15 cellular contexts compared by ENCODE assay signal in genomic region chr7:129381710-129382484, GRCh38. TPM values are rescaled to one million over a fixed set of nuclear protein-coding genes. Genes with fewer than 3 reads are reported as not detected.
DNase-seq lines count a peak whose midpoint lies in the region; ATAC-seq, FAIRE-seq and TF ChIP-seq lines count a peak whose summit lies in the region.
"Had no signal": no experiment of that assay in that cellular context is flagged by ENCODE, and none has a peak within 500 bp of the region (broad histone marks: within the 10 kb centered on the region; RNA-seq: fewer than 3 reads in every experiment).

No MANE protein-coding gene starts in this region.

- no peaks in the 10 kb centered on the region for H3K27me3 Mint-ChIP-seq in activated CD4-positive, alpha-beta T cell treated with anti-CD3 and anti-CD28 coated beads for 36 hours
- H3K27me3 Mint-ChIP-seq in activated CD4-positive, alpha-beta memory T cell treated with anti-CD3 and anti-CD28 coated beads, Interleukin-2, amount 10 ng/mL, durations not matched to agents 7 days and 5 days, result no peaks in the 10 kb centered on the region
- H3K27me3 Mint-ChIP-seq: CD4-positive, CD25-positive, alpha-beta regulatory T cell had no signal

- intact Hi-C loops in activated CD4-positive, alpha-beta T cell treated with anti-CD3 and anti-CD28 coated beads for 36 hours (cut with DNase I, micrococcal nuclease), result no loop called here
- intact Hi-C loops in K562 (cut with micrococcal nuclease), result no loop called here

- H2AFZ ChIP-seq in K562 (ENCODE audit: low read depth, low read length), result no peak overlapping the region

- H3K4me1 ChIP-seq in K562 (replicated peaks in 1 of 2; ENCODE audit: control insufficient read depth in 2 of 2, insufficient read depth in 2 of 2, low read length in 2 of 2), result no peaks in the 10 kb centered on the region

- H3K4me1 Mint-ChIP-seq in activated CD4-positive, alpha-beta T cell treated with anti-CD3 and anti-CD28 coated beads for 36 hours, result peaks cover 23% of the 10 kb centered on the region
- H3K4me1 Mint-ChIP-seq in activated CD4-positive, alpha-beta memory T cell treated with anti-CD3 and anti-CD28 coated beads, Interleukin-2, amount 10 ng/mL, durations not matched to agents 7 days and 5 days, result peaks cover 49% of the 10 kb centered on the region

- H4K20me1 ChIP-seq in K562 (replicated peaks; ENCODE audit: control insufficient read depth, insufficient read depth, low read length), result no peaks in the 10 kb centered on the region
- H4K20me1 ChIP-seq: BLaER1 treated with 17β-estradiol and CSF1 and Interleukin-3, amounts not matched to agents 10 nM and 100 nM had no signal

- no peaks in the 10 kb centered on the region for H3K79me2 ChIP-seq in K562 (ENCODE audit: control insufficient read depth, insufficient read depth, low read length)

- no peak overlapping the region for H3K4me3 Mint-ChIP-seq in activated CD4-positive, alpha-beta T cell treated with anti-CD3 and anti-CD28 coated beads for 36 hours
- H3K4me3 Mint-ChIP-seq in activated CD4-positive, alpha-beta memory T cell treated with anti-CD3 and anti-CD28 coated beads, Interleukin-2, amount 10 ng/mL, durations not matched to agents 7 days and 5 days, result no peak overlapping the region
- H3K4me3 Mint-ChIP-seq: CD4-positive, CD25-positive, alpha-beta regulatory T cell had no signal

- POLR2A ChIA-PET in activated CD4-positive, alpha-beta T cell treated with anti-CD3 and anti-CD28 coated beads for 36 hours (lab: Charles Lee), result no interaction called here
- POLR2A ChIA-PET in activated CD4-positive, alpha-beta memory T cell treated with anti-CD3 and anti-CD28 coated beads, Interleukin-2, amount 10 ng/mL, durations not matched to agents 7 days and 5 days (lab: Charles Lee), result no interaction called here
- POLR2A ChIA-PET in K562 (lab: Yijun Ruan, JAX), result interaction anchor here (1.2 kb wide), 1 partner anchor 22 kb away, joined by 3 read pairs; no protein-coding TSS in a partner anchor

- H3K36me3 ChIP-seq in K562 (ENCODE audit: control insufficient read depth, insufficient read depth, low read length), result no peaks in the 10 kb centered on the region

- TF ChIP-seq RAD21 in K562 (CRISPR knock-in tag; conservative IDR thresholded peaks at IDR 0.05 in 1 of 2, IDR thresholded peaks at IDR 0.05 in 1 of 2), result no peak

- TF ChIP-seq CTCF in K562 (IDR thresholded peaks at IDR 0.05 in 2 of 3, conservative IDR thresholded peaks at IDR 0.05 in 1 of 3; ENCODE audit: insufficient read depth in 2 of 3, low read depth in 1 of 3, low read length in 3 of 3), result no peak

- WGBS in K562 (ENCODE audit: insufficient coverage, low coverage, missing lambda C conversion rate), result 73% methylated on average over 9 of the region's 9 CpGs

- H3K4me3 ChIP-seq in K562, result no peak overlapping the region
- H3K4me3 ChIP-seq: BLaER1 treated with 17β-estradiol and CSF1 and Interleukin-3, amounts not matched to agents 10 nM and 100 nM had no signal

- no peaks in the 10 kb centered on the region for H3K27me3 ChIP-seq in K562 (ENCODE audit: control insufficient read depth in 2 of 2, insufficient read depth in 2 of 2, low read length in 2 of 2)
- H3K27me3 ChIP-seq: BLaER1 treated with 17β-estradiol and CSF1 and Interleukin-3, amounts not matched to agents 10 nM and 100 nM had no signal

- H3K9me1 ChIP-seq in K562 (ENCODE audit: control insufficient read depth, insufficient read depth, low read length), result no peaks in the 10 kb centered on the region

- TF ChIP-seq POLR2A in K562 (conservative IDR thresholded peaks at IDR 0.05), result no peak

- no peak for DNase-seq in activated CD4-positive, alpha-beta T cell treated with anti-CD3 and anti-CD28 coated beads for 36 hours
- DNase-seq in activated CD4-positive, alpha-beta T cell treated with anti-CD3 and anti-CD28 coated beads, Interleukin-2, amount 50 U/mL, for 48 hours, result no peak
- no peak for DNase-seq in activated naive CD4-positive, alpha-beta T cell treated with anti-CD3 and anti-CD28 coated beads, Interleukin-2, amount 50 U/mL, for 72 hours (ENCODE audit: low spot score in 2 of 2)
- no peak for DNase-seq in activated naive CD4-positive, alpha-beta T cell treated with anti-CD3 and anti-CD28 coated beads, Interleukin-2, amount 50 U/mL, for 16 hours
- no peak for DNase-seq in activated CD4-positive, alpha-beta memory T cell treated with anti-CD3 and anti-CD28 coated beads, Interleukin-2, amount 10 ng/mL, durations not matched to agents 7 days and 5 days
- DNase-seq in K562 (ENCODE audit: extremely low read depth in 1 of 4, low spot score in 3 of 4) (no peak), 8988T (no peak), germinal center (ENCODE audit: low spot score) (no peak)
- DNase-seq: ACHN; CD4-positive, CD25-positive, alpha-beta regulatory T cell; DMS53; GF-D8 had no signal

- no TSS peak for BruUV-seq in K562 (replicated peaks; lab: Mats Ljungman, UMichigan)

- TF ChIP-seq EP300 in K562 (IDR thresholded peaks at IDR 0.05; ENCODE audit: low read length), result no peak

- in situ Hi-C loops in K562 (cut with MboI), result no loop called here

- no peak overlapping the region for H3K27ac ChIP-seq in K562 (ENCODE audit: extremely low read depth, low read depth, low read length)
- H3K27ac ChIP-seq: BLaER1 treated with 17β-estradiol and CSF1 and Interleukin-3, amounts not matched to agents 10 nM and 100 nM; HL-60 had no signal

- H3K27ac Mint-ChIP-seq in activated CD4-positive, alpha-beta T cell treated with anti-CD3 and anti-CD28 coated beads for 36 hours, result peak overlapping the region; percentile 75
- peak overlapping the region; percentile 2 to 69 for H3K27ac Mint-ChIP-seq in activated naive CD4-positive, alpha-beta T cell treated with anti-CD3 and anti-CD28 coated beads, Interleukin-2, amount 50 U/mL, for 72 hours
- H3K27ac Mint-ChIP-seq in activated CD4-positive, alpha-beta memory T cell treated with anti-CD3 and anti-CD28 coated beads, Interleukin-2, amount 10 ng/mL, durations not matched to agents 7 days and 5 days, result peak overlapping the region; percentile 57

- no peaks in the 10 kb centered on the region for H3K9me3 Mint-ChIP-seq in activated CD4-positive, alpha-beta T cell treated with anti-CD3 and anti-CD28 coated beads for 36 hours (ENCODE audit: low read depth)
- H3K9me3 Mint-ChIP-seq in activated naive CD4-positive, alpha-beta T cell treated with anti-CD3 and anti-CD28 coated beads, Interleukin-2, amount 50 U/mL, for 72 hours, result no peaks in the 10 kb centered on the region
- H3K9me3 Mint-ChIP-seq in activated CD4-positive, alpha-beta memory T cell treated with anti-CD3 and anti-CD28 coated beads, Interleukin-2, amount 10 ng/mL, durations not matched to agents 7 days and 5 days, result no peaks in the 10 kb centered on the region
- H3K9me3 Mint-ChIP-seq: CD4-positive, CD25-positive, alpha-beta regulatory T cell had no signal

- FAIRE-seq in K562 (lab: Jason Lieb, UNC), result no peak

- no peak overlapping the region for H3K4me2 ChIP-seq in K562 (ENCODE audit: insufficient read depth, low read length)
- H3K4me2 ChIP-seq: BLaER1 treated with 17β-estradiol and CSF1 and Interleukin-3, amounts not matched to agents 10 nM and 100 nM had no signal

- CTCF ChIA-PET in activated CD4-positive, alpha-beta T cell treated with anti-CD3 and anti-CD28 coated beads for 36 hours (lab: Charles Lee), result interaction anchor here (0.5 to 6.7 kb wide), 3 partner anchors 13 to 132 kb away, joined by 4 to 88 read pairs (median 4); no protein-coding TSS in a partner anchor
- CTCF ChIA-PET in activated CD4-positive, alpha-beta memory T cell treated with anti-CD3 and anti-CD28 coated beads, Interleukin-2, amount 10 ng/mL, durations not matched to agents 7 days and 5 days (lab: Charles Lee), result interaction anchor here (2.1 to 8.5 kb wide), 2 partner anchors 9 to 14 kb away, joined by 5 to 166 read pairs; no protein-coding TSS in a partner anchor
- CTCF ChIA-PET in K562 (lab: Yijun Ruan, JAX; ENCODE audit: low intra/inter-chr PET ratio), result no interaction called here

- no peak for ATAC-seq in activated CD4-positive, alpha-beta T cell treated with anti-CD3 and anti-CD28 coated beads for 36 hours
- peak in 1 of 2 donors; percentile 68 for ATAC-seq in activated naive CD4-positive, alpha-beta T cell treated with anti-CD3 and anti-CD28 coated beads, Interleukin-2, amount 50 U/mL, for 72 hours
- no peak for ATAC-seq in K562
- ATAC-seq: HCT116 had no signal

- H3K36me3 Mint-ChIP-seq in activated CD4-positive, alpha-beta T cell treated with anti-CD3 and anti-CD28 coated beads for 36 hours (ENCODE audit: low read depth), result peaks cover 5% of the 10 kb centered on the region
- peaks cover 5 to 19% of the 10 kb centered on the region in 2 donors for H3K36me3 Mint-ChIP-seq in activated naive CD4-positive, alpha-beta T cell treated with anti-CD3 and anti-CD28 coated beads, Interleukin-2, amount 50 U/mL, for 72 hours
- peaks cover 21% of the 10 kb centered on the region for H3K36me3 Mint-ChIP-seq in activated CD4-positive, alpha-beta memory T cell treated with anti-CD3 and anti-CD28 coated beads, Interleukin-2, amount 10 ng/mL, durations not matched to agents 7 days and 5 days (ENCODE audit: low read depth)

- H3K9ac ChIP-seq in K562 (ENCODE audit: insufficient read depth in 1 of 2, low read depth in 2 of 2, low read length in 2 of 2), result no peak overlapping the region
- H3K9ac ChIP-seq: BLaER1 treated with 17β-estradiol and CSF1 and Interleukin-3, amounts not matched to agents 10 nM and 100 nM had no signal

- H3K9me3 ChIP-seq in K562 (replicated peaks; ENCODE audit: control insufficient read depth, insufficient read depth, low read depth, low read length), result no peaks in the 10 kb centered on the region
- H3K9me3 ChIP-seq: BLaER1 treated with 17β-estradiol and CSF1 and Interleukin-3, amounts not matched to agents 10 nM and 100 nM had no signal

RNA-seq across cellular contexts. Expression of gene STRIP2, which starts 52.3 kb away (rescaled TPM):
- 10 to 100 TPM; 41.3 to 51.8 TPM for total RNA-seq in activated CD4-positive, alpha-beta T cell treated with anti-CD3 and anti-CD28 coated beads for 36 hours
- 100 to 1,000 TPM in 1 of 2 donors, 10 to 100 TPM in 1; 49.2 to 120 TPM for total RNA-seq in activated naive CD4-positive, alpha-beta T cell treated with anti-CD3 and anti-CD28 coated beads, Interleukin-2, amount 50 U/mL, for 72 hours
- total RNA-seq in activated CD4-positive, alpha-beta memory T cell treated with anti-CD3 and anti-CD28 coated beads, Interleukin-2, amount 10 ng/mL, durations not matched to agents 7 days and 5 days, result 10 to 100 TPM; 28.3 to 29.7 TPM
- total RNA-seq in K562 (2011; cell fraction: chromatin; rRNA removed; ENCODE audit: low replicate concordance), result 202 and 262 TPM in 2 replicates
- 90.7 and 112 TPM in 2 replicates for total RNA-seq in K562 (2011; cell fraction: nucleolus; rRNA removed)
- total RNA-seq in K562 (2011; cell fraction: nucleoplasm; rRNA removed), result 109 and 122 TPM in 2 replicates
- total RNA-seq in K562 (2014; rRNA removed) (38.5 and 39.8 TPM in 2 replicates), K562 (2014; rRNA removed; fragmentation: Illumina TruSeq; extraction: Trizol) (40.8 and 41.7 TPM in 2 replicates), K562 (2015; rRNA removed; fragmentation: Illumina TruSeq; extraction: Trizol) (52.4 and 54.7 TPM in 2 replicates), K562 (2021) (50.3 and 56.3 TPM in 2 replicates)
- polyA plus RNA-seq in K562 (2011; rRNA removed) (81.8 and 104 TPM in 2 replicates), K562 (2014; fragmentation: Illumina TruSeq; extraction: Trizol) (42.3 TPM in 2 replicates), K562 (2014; fragmentation: Nextera tagmentation; extraction: Ambion mirVana) (10 to 100 TPM; 10.1 to 13.8 TPM), K562 (2014; rRNA removed) (52.9 and 55.1 TPM in 2 replicates)
- polyA plus RNA-seq in K562 (2011; cell fraction: cytosol; rRNA removed), result 27.2 and 41.8 TPM in 2 replicates
- 388 and 426 TPM in 2 replicates for polyA plus RNA-seq in K562 (2011; cell fraction: nucleus; rRNA removed)
- 46.1 and 56.3 TPM in 2 replicates for polyA plus RNA-seq in K562 (2012)
- 62.4 and 66.1 TPM in 2 replicates for polyA minus RNA-seq in K562 (2011; rRNA and poly(A)+ RNA removed)
- 32.6 and 37.9 TPM in 2 replicates for polyA minus RNA-seq in K562 (2011; cell fraction: cytosol; rRNA and poly(A)+ RNA removed)
- polyA minus RNA-seq in K562 (2011; cell fraction: nucleus; rRNA and poly(A)+ RNA removed), result 79.6 and 139 TPM in 2 replicates
